2 cellular contexts compared by ENCODE assay signal in genomic region chr14:70317091-70317968, GRCh38.
TF ChIP-seq lines count a peak whose summit lies in the region.

No MANE protein-coding gene starts in this region.

TF ChIP-seq in WTC11, 78 proteins besides CTCF, POLR2A, EP300 and RAD21 (continued from another document):
- TF ChIP-seq RORB (CRISPR knock-in tag; IDR thresholded peaks at IDR 0.05) = no peak
- TF ChIP-seq GABPB1 (CRISPR knock-in tag; IDR thresholded peaks at IDR 0.05) = no peak
- no peak for TF ChIP-seq ZNF281 (CRISPR knock-in tag; IDR thresholded peaks at IDR 0.05)
- TF ChIP-seq CDX4 (CRISPR knock-in tag; IDR thresholded peaks at IDR 0.05; ENCODE audit: borderline replicate concordance) = no peak
- TF ChIP-seq CREM (CRISPR knock-in tag; IDR thresholded peaks at IDR 0.05) = no peak
- TF ChIP-seq KAT7 (CRISPR knock-in tag; IDR thresholded peaks at IDR 0.05; ENCODE audit: borderline replicate concordance) = no peak
- TF ChIP-seq E2F1 (CRISPR knock-in tag; IDR thresholded peaks at IDR 0.05) = no peak
- no peak for TF ChIP-seq JUN (CRISPR knock-in tag; IDR thresholded peaks at IDR 0.05)
- no peak for TF ChIP-seq NFATC4 (CRISPR knock-in tag; IDR thresholded peaks at IDR 0.05)
- no peak for TF ChIP-seq MLX (CRISPR knock-in tag; IDR thresholded peaks at IDR 0.05)
- no peak for TF ChIP-seq CREB1 (CRISPR knock-in tag; IDR thresholded peaks at IDR 0.05)
- no peak for TF ChIP-seq FOXJ3 (CRISPR knock-in tag; IDR thresholded peaks at IDR 0.05; ENCODE audit: borderline replicate concordance)
- no peak for TF ChIP-seq NR2C2 (CRISPR knock-in tag; IDR thresholded peaks at IDR 0.05)
- no peak for TF ChIP-seq SP1 (CRISPR knock-in tag; conservative IDR thresholded peaks at IDR 0.05)
- TF ChIP-seq ZNF671 (CRISPR knock-in tag; IDR thresholded peaks at IDR 0.05) = no peak
- TF ChIP-seq CBFB (CRISPR knock-in tag; IDR thresholded peaks at IDR 0.05; ENCODE audit: low read depth) = no peak

TF ChIP-seq in liver, 16 proteins besides CTCF, POLR2A, EP300 and RAD21 (continued from another document):
- no peak for TF ChIP-seq REST (IDR thresholded peaks at IDR 0.05)
- no peak for TF ChIP-seq YY1 (IDR thresholded peaks at IDR 0.05)
TF ChIP-seq in liver: peak in this region for 0.
